Comparison of ENCODE assay signal across 8 cellular contexts in genomic region chr3:24683511-24684384, GRCh38.
DNase-seq lines count a peak whose midpoint lies in the region; ATAC-seq, FAIRE-seq and TF ChIP-seq lines count a peak whose summit lies in the region.

No MANE protein-coding gene starts in this region.

- H3K14ac ChIP-seq in H1 (ENCODE audit: insufficient read length), result no peak overlapping the region
- no peak overlapping the region for H3K14ac ChIP-seq in neuronal stem cell (ENCODE audit: low read length)

- H3K36me3 ChIP-seq in right atrium auricular region (no peaks in the 10 kb centered on the region), H1 (ENCODE audit: control insufficient read depth in 2 of 4, insufficient read depth in 4 of 4, low read length in 3 of 4) (no peaks in the 10 kb centered on the region), neuronal stem cell (replicated peaks in 1 of 2; ENCODE audit: control insufficient read depth in 2 of 2, insufficient read depth in 2 of 2, low read length in 2 of 2) (no peaks in the 10 kb centered on the region)

- DNase-seq in right atrium auricular region (ENCODE audit: low spot score) (no peak), Right ventricle myocardium superior (no peak), NCI-H748 (lab: John Stamatoyannopoulos, UW; ENCODE audit: unreplicated experiment) (peak; percentile 54), H1 (ENCODE audit: low read depth in 1 of 2, low spot score in 2 of 2) (no peak), neuronal stem cell (ENCODE audit: low spot score) (peak; percentile 15)
- DNase-seq in NK-92 treated with Interleukin-12 subunit alpha and Interleukin-12 subunit beta, amount 100 ng/mL, for 24 hours (lab: John Stamatoyannopoulos, UW), result no peak

- H3K4ac ChIP-seq in H1 (replicated peaks; ENCODE audit: insufficient read length, low read depth, low read length) (no peak overlapping the region), neuronal stem cell (ENCODE audit: low read length) (no peak overlapping the region)

- H3K56ac ChIP-seq in H1 (replicated peaks; ENCODE audit: insufficient read length, low read depth, low read length), result no peak overlapping the region

- H3K27me3 ChIP-seq in right atrium auricular region, result no peaks in the 10 kb centered on the region
- no peaks in the 10 kb centered on the region for H3K27me3 ChIP-seq in H1 (replicated peaks in 1 of 4; ENCODE audit: control insufficient read depth in 3 of 4, extremely low read depth in 1 of 4, insufficient read depth in 3 of 4, low read length in 3 of 4)
- no peaks in the 10 kb centered on the region for H3K27me3 ChIP-seq in neuronal stem cell (ENCODE audit: control insufficient read depth in 3 of 3, insufficient read depth in 3 of 3, low read depth in 1 of 3, low read length in 3 of 3)

- H3K23me2 ChIP-seq in H1 (ENCODE audit: low read depth, low read length), result no peaks in the 10 kb centered on the region

- no peak overlapping the region for H2BK12ac ChIP-seq in H1 (ENCODE audit: low read depth, low read length)
- H2BK12ac ChIP-seq in neuronal stem cell (ENCODE audit: low read length), result no peak overlapping the region

- H3K4me3 ChIP-seq in right atrium auricular region (no peak overlapping the region), H1 (ENCODE audit: extremely low read depth in 1 of 4, insufficient read depth in 2 of 4, low read depth in 3 of 4, low read length in 4 of 4) (peak overlapping the region in 1 of 4 experiments; percentile 35; a peak in 1 of 8 replicates), neuronal stem cell (ENCODE audit: low read length in 2 of 2) (no peak overlapping the region)

- 64% methylated on average over 7 of the region's 7 CpGs; no CpG with 5 or more reads in 1 of the 2 experiments for WGBS in H1 (ENCODE audit: extremely low coverage in 1 of 2, insufficient coverage in 1 of 2, insufficient read length in 1 of 2, insufficient replicate concordance in 2 of 2, low coverage in 1 of 2, low lambda C conversion rate in 2 of 2, missing lambda C conversion rate in 1 of 2), 2 experiments
- WGBS in neuronal stem cell (ENCODE audit: extremely low coverage in 2 of 2, insufficient read length in 2 of 2, insufficient replicate concordance in 1 of 2), 2 donors, result no CpG with 5 or more reads among the region's 7 CpGs

- no peak overlapping the region for H2BK20ac ChIP-seq in H1 (ENCODE audit: low read length)

- intact Hi-C loops in Right ventricle myocardium superior (cut with DNase I), result no loop called here

- POLR2A ChIA-PET in H1 (lab: Charles Lee; ENCODE audit: partially characterized antibody), result interaction anchor here (0.7 to 1.2 kb wide), 2 partner anchors 93 to 912 kb away, joined by 3 read pairs; no protein-coding TSS in a partner anchor

- no peak overlapping the region for H2BK120ac ChIP-seq in H1 (replicated peaks; ENCODE audit: low read depth, low read length)
- no peak overlapping the region for H2BK120ac ChIP-seq in neuronal stem cell (ENCODE audit: low read depth, low read length)

- no peak overlapping the region for H3K18ac ChIP-seq in H1 (ENCODE audit: extremely low read depth, low read length)
- no peak overlapping the region for H3K18ac ChIP-seq in neuronal stem cell (ENCODE audit: low read length)

- H3K23ac ChIP-seq in H1 (ENCODE audit: insufficient read length), result no peak overlapping the region
- no peak overlapping the region for H3K23ac ChIP-seq in neuronal stem cell (ENCODE audit: low read depth, low read length, poor library complexity)

- H4K20me1 ChIP-seq in H1 (replicated peaks in 1 of 2; ENCODE audit: control insufficient read depth in 1 of 2, insufficient read depth in 2 of 2, low read length in 2 of 2), result no peaks in the 10 kb centered on the region

- FAIRE-seq in H1 (lab: Jason Lieb, UNC), result peak; percentile 50

- H2BK15ac ChIP-seq in H1 (ENCODE audit: low read length) (no peak overlapping the region), neuronal stem cell (ENCODE audit: low read length) (no peak overlapping the region)

- H3K79me1 ChIP-seq in H1 (ENCODE audit: low read depth, low read length) (no peaks in the 10 kb centered on the region), neuronal stem cell (ENCODE audit: low read depth, low read length) (no peaks in the 10 kb centered on the region)

- CTCF ChIA-PET in H1 (lab: Charles Lee; ENCODE audit: partially characterized antibody), result interaction anchor here (0.6 to 5.5 kb wide), 27 partner anchors 8 to 615 kb away, joined by 3 to 49 read pairs (median 3); no protein-coding TSS in a partner anchor

- TF ChIP-seq RAD21 in H1 (IDR thresholded peaks at IDR 0.05 in 1 of 2, conservative IDR thresholded peaks at IDR 0.05 in 1 of 2; ENCODE audit: low read depth in 2 of 2, low read length in 2 of 2), result peak; percentile 75 to 83

- no peak overlapping the region for H4K91ac ChIP-seq in H1 (replicated peaks; ENCODE audit: insufficient read length, low read length)
- no peak overlapping the region for H4K91ac ChIP-seq in neuronal stem cell (ENCODE audit: low read depth, low read length, poor library complexity)

- H3K79me2 ChIP-seq in H1 (ENCODE audit: control insufficient read depth in 1 of 2, insufficient read depth in 2 of 2, low read length in 2 of 2), result no peaks in the 10 kb centered on the region

- H3K4me1 ChIP-seq in right atrium auricular region (no peaks in the 10 kb centered on the region), H1 (replicated peaks in 1 of 4; ENCODE audit: control insufficient read depth in 3 of 4, insufficient read depth in 4 of 4, low read length in 3 of 4) (peaks cover 0 to 9% (median 5%) of the 10 kb centered on the region in 4 experiments; a peak in 5 of 7 replicates), neuronal stem cell (ENCODE audit: control insufficient read depth in 2 of 2, insufficient read depth in 1 of 2, low read depth in 1 of 2, low read length in 2 of 2) (peaks cover 0 to 1% of the 10 kb centered on the region in 2 donors)

- no peak overlapping the region for H3K9ac ChIP-seq in H1 (replicated peaks in 1 of 4; ENCODE audit: extremely low read depth in 1 of 4, low read depth in 3 of 4, low read length in 3 of 4)
- no peak overlapping the region for H3K9ac ChIP-seq in neuronal stem cell (ENCODE audit: low read depth, low read length, poor library complexity)

- no peak overlapping the region for H3K27ac ChIP-seq in right atrium auricular region
- no peak overlapping the region for H3K27ac ChIP-seq in H1 (ENCODE audit: low read depth, low read length)
- no peak overlapping the region for H3K27ac ChIP-seq in neuronal stem cell (replicated peaks; ENCODE audit: low read length)

- H3K9me3 ChIP-seq in right atrium auricular region (no peaks in the 10 kb centered on the region), H1 (ENCODE audit: insufficient read depth in 2 of 2, low read depth in 1 of 2, low read length in 1 of 2) (no peaks in the 10 kb centered on the region), neuronal stem cell (replicated peaks in 1 of 2; ENCODE audit: control insufficient read depth in 2 of 2, insufficient read depth in 1 of 2, low read depth in 1 of 2, low read length in 2 of 2) (no peaks in the 10 kb centered on the region)

- no peak overlapping the region for H4K8ac ChIP-seq in H1 (ENCODE audit: extremely low read depth, insufficient read depth, low read length)
- no peak overlapping the region for H4K8ac ChIP-seq in neuronal stem cell (ENCODE audit: low read depth, low read length)

- H2AFZ ChIP-seq in H1 (ENCODE audit: low read length) (no peak overlapping the region), neuronal stem cell (ENCODE audit: low read length) (no peak overlapping the region)

- no peak overlapping the region for H4K5ac ChIP-seq in H1 (ENCODE audit: insufficient read length, low read depth, low read length)

- H3K4me2 ChIP-seq in H1 (ENCODE audit: insufficient read depth in 1 of 2, low read depth in 2 of 2, low read length in 2 of 2) (peak overlapping the region in 1 of 2 experiments; percentile 62; a peak in 2 of 4 replicates), neuronal stem cell (ENCODE audit: insufficient read depth, low read length, poor library complexity, severe bottlenecking) (no peak overlapping the region)

- H2BK5ac ChIP-seq in H1 (ENCODE audit: low read depth, low read length), result no peak overlapping the region
- H2BK5ac ChIP-seq in neuronal stem cell (ENCODE audit: low read length), result no peak overlapping the region

- TF ChIP-seq CTCF in right atrium auricular region (IDR thresholded peaks at IDR 0.05) (peak; percentile 21 to 72), H1 (IDR thresholded peaks at IDR 0.05; ENCODE audit: control extremely low read depth in 1 of 3, insufficient read depth in 1 of 3, low read depth in 1 of 3, low read length in 3 of 3) (peak in 2 of 3 experiments; percentile 64 to 65; a peak in 3 of 4 replicates)

- TF ChIP-seq POLR2A in H1 (IDR thresholded peaks at IDR 0.05; ENCODE audit: control extremely low read depth in 1 of 2, low read depth in 2 of 2, low read length in 2 of 2), result no peak

- no peak for TF ChIP-seq EP300 in H1 (IDR thresholded peaks at IDR 0.05; ENCODE audit: borderline replicate concordance in 1 of 2, low read depth in 2 of 2, low read length in 2 of 2)

- no peak overlapping the region for H2AK5ac ChIP-seq in H1 (ENCODE audit: low read depth, low read length)
- H2AK5ac ChIP-seq in neuronal stem cell (ENCODE audit: low read depth, low read length), result no peak overlapping the region

- ATAC-seq in Right ventricle myocardium superior (ENCODE audit: poor library complexity), result no peak
- ATAC-seq in GM21723 (IDR thresholded peaks at IDR 0.05; ENCODE audit: unreplicated experiment), result no peak
- ATAC-seq in HG03108 (IDR thresholded peaks at IDR 0.05; ENCODE audit: unreplicated experiment), result no peak

TF ChIP-seq in H1, 55 proteins besides CTCF, POLR2A, EP300 and RAD21:
- TF ChIP-seq TEAD4 (IDR thresholded peaks at IDR 0.05; ENCODE audit: low read depth, low read length), result peak; percentile 70
- TF ChIP-seq RBBP5 (IDR thresholded peaks at IDR 0.05; ENCODE audit: borderline replicate concordance, low read depth, low read length), result no peak

Comparison
In these comparisons a context has a peak if more than half of its experiments do, and no peak if none do; other contexts are left out.
1. DNase-seq: peak in NCI-H748 (single experiment) and neuronal stem cell (single experiment); none in right atrium auricular region (single experiment), Right ventricle myocardium superior (single experiment), H1 (0 of 2) and NK-92 treated with Interleukin-12 subunit alpha and Interleukin-12 subunit beta, amount 100 ng/mL, for 24 hours (single experiment).